In the genomic region with DNA sequence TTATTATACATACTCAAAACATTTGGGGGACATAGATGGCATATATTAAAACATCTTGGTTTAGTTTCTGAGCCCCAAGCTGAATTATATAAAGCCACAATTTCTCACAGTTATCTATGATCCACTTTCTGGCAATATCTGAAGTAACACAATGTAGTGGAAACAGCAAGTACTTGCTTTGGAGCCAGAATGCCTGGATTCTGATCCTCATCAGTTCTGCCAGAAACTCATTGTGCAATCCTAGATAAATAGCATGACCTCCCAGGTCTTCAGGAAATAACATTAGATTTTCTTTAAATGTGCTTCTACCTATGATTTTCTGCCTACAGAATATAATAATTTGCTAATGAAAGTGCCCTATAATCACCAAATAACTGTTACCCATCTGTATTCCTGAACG, we compare ENCODE assay signal across 19 cellular contexts.
"Had no signal": no experiment of that assay in that cellular context is flagged by ENCODE, and none has a peak within 500 bp of the region (broad histone marks: within the 10 kb centered on the region; RNA-seq: fewer than 3 reads in every experiment).

No MANE protein-coding gene starts in this region.

- H3K36me3 ChIP-seq: heart right ventricle, left lung, neural progenitor cell, pancreas, spleen, transverse colon had no signal

- ATAC-seq: activated CD8-positive, alpha-beta memory T cell treated with anti-CD3 and anti-CD28 coated beads, Interleukin-2, amount 10 ng/mL, durations not matched to agents 7 days and 5 days; activated naive CD4-positive, alpha-beta T cell treated with anti-CD3 and anti-CD28 coated beads, Interleukin-2, amount 50 U/mL, for 72 hours; left lung had no signal

- H3K4me3 Mint-ChIP-seq: activated CD8-positive, alpha-beta memory T cell treated with anti-CD3 and anti-CD28 coated beads, Interleukin-2, amount 10 ng/mL, durations not matched to agents 7 days and 5 days; activated T-cell treated with anti-CD3 and anti-CD28 coated beads, Interleukin-2, amount 50 U/mL, for 24 hours; neural progenitor cell had no signal

- FAIRE-seq: bronchial epithelial cell, colon, pancreas had no signal

- H3K27me3 Mint-ChIP-seq: activated CD8-positive, alpha-beta memory T cell treated with anti-CD3 and anti-CD28 coated beads, Interleukin-2, amount 10 ng/mL, durations not matched to agents 7 days and 5 days; activated T-cell treated with anti-CD3 and anti-CD28 coated beads, Interleukin-2, amount 50 U/mL, for 24 hours had no signal

- H3K9me3 Mint-ChIP-seq: neural progenitor cell had no signal

- H3K9me3 ChIP-seq: heart right ventricle, left lung, pancreas, spleen, transverse colon had no signal

- DNase-seq: activated CD4-positive, CD25-positive, alpha-beta regulatory T cell; activated CD8-positive, alpha-beta memory T cell treated with anti-CD3 and anti-CD28 coated beads, Interleukin-2, amount 10 ng/mL, durations not matched to agents 7 days and 5 days; activated effector memory CD4-positive, alpha-beta T cell treated with Interleukin-2 at 50 U/mL for 16 hours; activated T-cell treated with anti-CD3 and anti-CD28 coated beads, Interleukin-2, amount 50 U/mL, for 24 hours; heart right ventricle; islet precursor cell; left lung; pancreas; retina; spleen; stimulated activated CD4-positive, alpha-beta T cell treated with anti-CD3 and anti-CD28 coated beads, Interleukin-1b, Interleukin-23, amount 100 ng/mL, for 48 hours; stimulated activated naive CD4-positive, alpha-beta T cell; substantia nigra; T-helper 2 cell; transverse colon had no signal

- H3K4me1 ChIP-seq: heart right ventricle, left lung, spleen, transverse colon had no signal

- H2AFZ ChIP-seq: neural progenitor cell had no signal

- H3K4me1 Mint-ChIP-seq: activated CD8-positive, alpha-beta memory T cell treated with anti-CD3 and anti-CD28 coated beads, Interleukin-2, amount 10 ng/mL, durations not matched to agents 7 days and 5 days; neural progenitor cell had no signal

- H3K4me3 ChIP-seq: heart right ventricle, left lung, neural progenitor cell, pancreas, spleen, transverse colon had no signal

- H3K27me3 ChIP-seq: heart right ventricle, left lung, neural progenitor cell, pancreas, spleen, transverse colon had no signal

- H3K4me2 ChIP-seq: neural progenitor cell had no signal

- H3K9ac ChIP-seq: neural progenitor cell had no signal

- H3K27ac Mint-ChIP-seq: activated CD8-positive, alpha-beta memory T cell treated with anti-CD3 and anti-CD28 coated beads, Interleukin-2, amount 10 ng/mL, durations not matched to agents 7 days and 5 days; activated naive CD4-positive, alpha-beta T cell treated with anti-CD3 and anti-CD28 coated beads, Interleukin-2, amount 50 U/mL, for 72 hours; activated T-cell treated with anti-CD3 and anti-CD28 coated beads, Interleukin-2, amount 50 U/mL, for 24 hours; neural progenitor cell had no signal

- H3K27ac ChIP-seq: heart right ventricle, left lung, neural progenitor cell, pancreas, spleen, transverse colon had no signal

- H3K36me3 Mint-ChIP-seq: activated CD8-positive, alpha-beta memory T cell treated with anti-CD3 and anti-CD28 coated beads, Interleukin-2, amount 10 ng/mL, durations not matched to agents 7 days and 5 days; activated naive CD4-positive, alpha-beta T cell treated with anti-CD3 and anti-CD28 coated beads, Interleukin-2, amount 50 U/mL, for 72 hours; neural progenitor cell had no signal
